ENCODE assay signal across 8 cellular contexts in the genomic region with DNA sequence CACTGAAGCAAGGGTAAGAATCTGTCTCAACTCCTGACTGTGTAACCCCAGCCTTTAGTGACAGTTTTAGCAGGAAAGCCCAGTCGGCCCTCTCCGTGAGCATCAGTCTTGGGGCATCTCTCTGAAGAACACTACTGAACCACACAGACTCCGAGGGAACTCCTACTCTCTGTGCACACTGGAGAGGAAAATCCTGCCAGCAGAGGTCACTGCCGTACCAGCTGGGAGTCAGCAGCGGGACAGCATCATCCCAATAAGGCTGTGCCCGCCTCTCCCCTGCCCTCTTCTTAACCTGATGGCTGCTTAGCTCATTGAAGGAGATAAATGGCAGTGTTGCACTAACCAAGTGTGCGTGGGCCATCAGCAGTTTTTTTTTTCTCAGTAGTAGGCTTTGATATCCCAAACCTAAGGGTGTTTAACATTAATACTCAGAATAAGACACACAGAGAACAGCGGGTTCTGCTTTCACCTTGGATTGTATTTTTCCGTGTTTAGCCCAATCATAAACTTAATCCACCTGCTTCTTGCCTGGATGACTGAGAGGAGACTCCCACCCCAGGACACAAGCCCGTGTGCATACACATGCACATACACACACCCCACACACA. TPM values are rescaled to one million over a fixed set of nuclear protein-coding genes. Genes with fewer than 3 reads are reported as not detected.
DNase-seq lines count a peak whose midpoint lies in the region; ATAC-seq, FAIRE-seq and TF ChIP-seq lines count a peak whose summit lies in the region.

No MANE protein-coding gene starts in this region.

- DNase-seq in GM06990 (ENCODE audit: extremely low read depth, insufficient read length) (peak; percentile 35), HFF-Myc (ENCODE audit: extremely low read depth, low read depth) (peak; percentile 76), NB4 (ENCODE audit: low read depth) (peak; percentile 83), SJSA1 (ENCODE audit: low read depth in 1 of 2, low spot score in 2 of 2) (peak; percentile 61 to 84), activated gamma-delta T cell (lab: John Stamatoyannopoulos, UW) (peak; percentile 5), pancreas (peak; percentile 73 to 88 (median 84)), transverse colon (peak; percentile 90)

- H3K27me3 ChIP-seq in GM06990 (replicated peaks; ENCODE audit: control insufficient read depth, insufficient read depth, low read length) (no peaks in the 10 kb centered on the region), SJSA1 (replicated peaks) (no peaks in the 10 kb centered on the region), gastroesophageal sphincter (no peaks in the 10 kb centered on the region), pancreas (no peaks in the 10 kb centered on the region), transverse colon (no peaks in the 10 kb centered on the region)

- intact Hi-C loops in pancreas (cut with DNase I) (loop anchor here in 2 of 3 donors (5.0 kb wide), 1 partner anchor 102 kb away; no protein-coding TSS in a partner anchor), transverse colon (cut with DNase I; ENCODE audit: low total_unique reads) (no loop called here)

- H3K9me3 ChIP-seq in SJSA1 (replicated peaks): peaks cover 3% of the 10 kb centered on the region; the same call in 1 of the 2 replicates
- no peaks in the 10 kb centered on the region for H3K9me3 ChIP-seq in gastroesophageal sphincter
- H3K9me3 ChIP-seq in pancreas: no peaks in the 10 kb centered on the region
- no peaks in the 10 kb centered on the region for H3K9me3 ChIP-seq in transverse colon

- no peak overlapping the region for H3K27ac ChIP-seq in SJSA1
- no peak overlapping the region for H3K27ac ChIP-seq in gastroesophageal sphincter
- H3K27ac ChIP-seq in pancreas: no peak overlapping the region
- no peak overlapping the region for H3K27ac ChIP-seq in transverse colon

- H3K4me3 ChIP-seq in GM06990 (replicated peaks; ENCODE audit: low read depth, low read length) (no peak overlapping the region), HFF-Myc (replicated peaks; ENCODE audit: low read depth, low read length) (no peak overlapping the region), NB4 (ENCODE audit: low read depth, low read length) (no peak overlapping the region), SJSA1 (no peak overlapping the region), gastroesophageal sphincter (no peak overlapping the region), pancreas (no peak overlapping the region), transverse colon (no peak overlapping the region)

- TF ChIP-seq POLR2A in NB4 (IDR thresholded peaks at IDR 0.05; ENCODE audit: extremely low read depth, insufficient read length): no peak
- no peak for TF ChIP-seq POLR2A in gastroesophageal sphincter (IDR thresholded peaks at IDR 0.05)
- no peak for TF ChIP-seq POLR2A in transverse colon (IDR thresholded peaks at IDR 0.05)

- H3K4me1 ChIP-seq in SJSA1 (replicated peaks) (peaks cover 7% of the 10 kb centered on the region), gastroesophageal sphincter (peaks cover 0 to 8% (median 0%) of the 10 kb centered on the region in 3 donors), pancreas (no peaks in the 10 kb centered on the region), transverse colon (peaks cover 0 to 7% (median 6%) of the 10 kb centered on the region in 4 donors)

- H3K36me3 ChIP-seq in GM06990 (ENCODE audit: control insufficient read depth, insufficient read depth, low read length): no peaks in the 10 kb centered on the region
- no peaks in the 10 kb centered on the region for H3K36me3 ChIP-seq in SJSA1
- H3K36me3 ChIP-seq in gastroesophageal sphincter: no peaks in the 10 kb centered on the region
- H3K36me3 ChIP-seq in pancreas: no peaks in the 10 kb centered on the region
- no peaks in the 10 kb centered on the region for H3K36me3 ChIP-seq in transverse colon

- TF ChIP-seq EP300 in gastroesophageal sphincter (IDR thresholded peaks at IDR 0.05) (no peak), transverse colon (IDR thresholded peaks at IDR 0.05; ENCODE audit: low read depth) (no peak)

- ATAC-seq in gastroesophageal sphincter (peak; percentile 96), pancreas (peak; percentile 88 to 97 (median 96))

- TF ChIP-seq CTCF in GM06990 (IDR thresholded peaks at IDR 0.05; ENCODE audit: insufficient read depth, low read length, poor library complexity, severe bottlenecking) (peak; percentile 82), HFF-Myc (IDR thresholded peaks at IDR 0.05; ENCODE audit: low read depth, low read length, missing control alignments) (peak; percentile 91), NB4 (IDR thresholded peaks at IDR 0.05; ENCODE audit: low read depth, low read length) (peak; percentile 73), gastroesophageal sphincter (IDR thresholded peaks at IDR 0.05) (peak; percentile 76 to 93 (median 78)), pancreas (IDR thresholded peaks at IDR 0.05) (peak; percentile 61 to 83 (median 80)), transverse colon (IDR thresholded peaks at IDR 0.05) (peak; percentile 76 to 86 (median 82))

- WGBS in gastroesophageal sphincter (ENCODE audit: low coverage in 1 of 2), 2 donors: 6 to 31% methylated on average over 5 to 7 of the region's 10 CpGs
- 19 to 25% methylated on average over 10 of the region's 10 CpGs for whole genome bisulfite sequencing in pancreas, 2 donors
- 29 to 54% methylated on average over 4 to 10 of the region's 10 CpGs for WGBS in transverse colon (ENCODE audit: low coverage in 1 of 2), 2 donors

- in situ Hi-C loops in transverse colon (cut with MboI; ENCODE audit: low pct_ligation_motif_present in 1 of 4, low pct_unique_long_range_greater_than_20kb in 1 of 4, low sequenced_read_pairs in 3 of 4): loop anchor here (10.0 to 25.0 kb wide), 4 partner anchors 95 to 452 kb away; a partner anchor contains a TSS

- FAIRE-seq in pancreas (lab: Jason Lieb, UNC): no peak

RNA-seq across cellular contexts. Expression of a gene that starts 26.6 kb away (rescaled TPM):
- total RNA-seq in SJSA1 (2014; rRNA removed; shearing (Covaris generic)): 16.3 and 24.8 TPM in 2 replicates
- 10 to 100 TPM; 10.6 to 15.5 (median 14.8) TPM for total RNA-seq in gastroesophageal sphincter
- total RNA-seq in pancreas: 10 to 100 TPM in 1 of 6 donors, 1 to 10 TPM in 5; 5.0 to 10.7 (median 6.3) TPM
- 1 to 10 TPM; 3.2 to 4.4 TPM for polyA plus RNA-seq in pancreas
- total RNA-seq in transverse colon: 10 to 100 TPM in 3 of 4 donors, 1 to 10 TPM in 1; 9.0 to 70.3 (median 21.5) TPM

Comparison
In these comparisons a context has a peak if more than half of its experiments do, and no peak if none do; other contexts are left out.
1. DNase-seq: peak in every context shown above with its lines; median percentile 90 in transverse colon; 84 in pancreas; 83 in NB4; 76 in HFF-Myc; 72 in SJSA1; 35 in GM06990; 5 in activated gamma-delta T cell.